2 cellular contexts compared by ENCODE assay signal in the genomic region with DNA sequence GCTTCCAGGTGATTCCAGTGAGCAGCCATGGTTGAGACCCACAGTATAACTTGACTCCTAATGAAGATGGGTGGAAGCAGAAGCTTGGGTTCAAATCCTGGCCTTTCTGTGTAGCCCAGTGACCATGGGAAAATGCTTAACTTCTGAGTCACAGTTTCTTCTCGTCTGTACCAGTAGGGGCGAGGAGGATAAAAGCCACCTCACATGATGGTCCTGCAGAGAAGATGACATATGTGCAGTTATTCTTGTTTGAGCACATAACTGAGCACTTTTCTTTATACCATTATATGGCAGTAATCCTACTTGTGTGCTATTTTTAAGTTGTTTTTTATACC.
TF ChIP-seq lines count a peak whose summit lies in the region.

No MANE protein-coding gene starts in this region.

TF ChIP-seq in SK-N-SH, 30 proteins besides CTCF, POLR2A, EP300 and RAD21 (continued from another document):
- TF ChIP-seq IRF3 (IDR thresholded peaks at IDR 0.05; ENCODE audit: low read depth, low read length) (no peak), REST (IDR thresholded peaks at IDR 0.05; ENCODE audit: low read depth, low read length) (no peak), PBX3 (IDR thresholded peaks at IDR 0.05) (no peak), ELF1 (IDR thresholded peaks at IDR 0.05) (no peak), GABPA (IDR thresholded peaks at IDR 0.05; ENCODE audit: low read depth) (no peak), CHD2 (IDR thresholded peaks at IDR 0.05; ENCODE audit: low read length, partially characterized antibody) (no peak), JUND (IDR thresholded peaks at IDR 0.05) (no peak), FOXJ3 (CRISPR knock-in tag; IDR thresholded peaks at IDR 0.05) (no peak), MEF2A (IDR thresholded peaks at IDR 0.05; ENCODE audit: borderline replicate concordance, low read depth) (no peak)

TF ChIP-seq in SK-N-SH treated with all-trans-retinoic acid at 6 μM for 48 hours, 23 proteins besides CTCF, POLR2A, EP300 and RAD21 (continued from another document):
- TF ChIP-seq, protein P1, sequence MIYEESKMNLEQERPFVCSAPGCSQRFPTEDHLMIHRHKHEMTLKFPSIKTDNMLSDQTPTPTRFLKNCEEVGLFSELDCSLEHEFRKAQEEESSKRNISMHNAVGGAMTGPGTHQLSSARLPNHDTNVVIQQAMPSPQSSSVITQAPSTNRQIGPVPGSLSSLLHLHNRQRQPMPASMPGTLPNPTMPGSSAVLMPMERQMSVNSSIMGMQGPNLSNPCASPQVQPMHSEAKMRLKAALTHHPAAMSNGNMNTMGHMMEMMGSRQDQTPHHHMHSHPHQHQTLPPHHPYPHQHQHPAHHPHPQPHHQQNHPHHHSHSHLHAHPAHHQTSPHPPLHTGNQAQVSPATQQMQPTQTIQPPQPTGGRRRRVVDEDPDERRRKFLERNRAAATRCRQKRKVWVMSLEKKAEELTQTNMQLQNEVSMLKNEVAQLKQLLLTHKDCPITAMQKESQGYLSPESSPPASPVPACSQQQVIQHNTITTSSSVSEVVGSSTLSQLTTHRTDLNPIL (CRISPR knock-in tag; IDR thresholded peaks at IDR 0.05; ENCODE audit: low read depth) = no peak
- TF ChIP-seq PATZ1 (CRISPR knock-in tag; IDR thresholded peaks at IDR 0.05; ENCODE audit: borderline replicate concordance) (no peak), PPARA (CRISPR knock-in tag; IDR thresholded peaks at IDR 0.05; ENCODE audit: borderline replicate concordance) (no peak), ZFP30 (CRISPR knock-in tag; IDR thresholded peaks at IDR 0.05) (no peak)
